In genomic region chr3:97138914-97139541, GRCh38 we compare ENCODE assay signal across 1 cellular context.
TF ChIP-seq lines count a peak whose summit lies in the region.

No MANE protein-coding gene starts in this region.

TF ChIP-seq in GM23338, 12 proteins besides CTCF, POLR2A, EP300 and RAD21 (continued from another document):
- TF ChIP-seq ZNF462 (CRISPR knock-in tag; IDR thresholded peaks at IDR 0.05) (no peak), ZNF331 (CRISPR knock-in tag; IDR thresholded peaks at IDR 0.05; ENCODE audit: low read depth) (no peak)
